10 cellular contexts compared by ENCODE assay signal in the genomic region with DNA sequence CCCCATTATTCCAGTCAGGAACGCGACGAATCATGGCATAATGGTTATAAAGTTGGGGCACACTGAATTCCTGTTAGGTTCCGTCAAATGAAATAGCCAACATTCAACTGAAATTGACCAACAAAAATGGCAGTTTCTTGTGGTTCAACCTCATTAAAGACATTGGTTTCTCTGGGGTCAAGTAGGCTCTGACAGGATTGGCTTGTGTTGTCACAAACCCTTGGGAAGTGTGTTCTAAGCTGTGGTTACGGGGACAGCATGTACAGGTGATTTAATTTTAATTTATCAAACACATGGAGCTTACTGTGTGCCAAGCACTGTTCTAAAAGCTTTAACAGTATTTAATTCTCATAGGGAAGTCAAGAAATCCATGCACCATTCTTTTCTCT. TPM values are rescaled to one million over a fixed set of nuclear protein-coding genes. Genes with fewer than 3 reads are reported as not detected.
DNase-seq lines count a peak whose midpoint lies in the region; ATAC-seq, FAIRE-seq and TF ChIP-seq lines count a peak whose summit lies in the region.
"Had no signal": no experiment of that assay in that cellular context is flagged by ENCODE, and none has a peak within 500 bp of the region (broad histone marks: within the 10 kb centered on the region; RNA-seq: fewer than 3 reads in every experiment).

No MANE protein-coding gene starts in this region.

- H3K27ac Mint-ChIP-seq in activated naive CD4-positive, alpha-beta T cell treated with anti-CD3 and anti-CD28 coated beads for 36 hours, result no peak overlapping the region
- no peak overlapping the region for H3K27ac Mint-ChIP-seq in activated naive CD8-positive, alpha-beta T cell treated with anti-CD3 and anti-CD28 coated beads, Interleukin-2, amount 10 ng/mL, durations not matched to agents 7 days and 5 days

- H3K27ac ChIP-seq in kidney (ENCODE audit: low read depth in 2 of 2, low read length in 2 of 2), result no peak overlapping the region
- no peak overlapping the region for H3K27ac ChIP-seq in thymus (ENCODE audit: low read depth)
- H3K27ac ChIP-seq in SJCRH30, result no peak overlapping the region

- DNase-seq in activated naive CD4-positive, alpha-beta T cell treated with anti-CD3 and anti-CD28 coated beads for 36 hours, result no peak
- DNase-seq in activated naive CD4-positive, alpha-beta T cell (lab: John Stamatoyannopoulos, UW), result no peak
- DNase-seq in activated naive CD8-positive, alpha-beta T cell treated with anti-CD3 and anti-CD28 coated beads, Interleukin-2, amount 10 ng/mL, durations not matched to agents 7 days and 5 days, result no peak
- DNase-seq in kidney, result no peak
- no peak for DNase-seq in activated effector memory CD4-positive, alpha-beta T cell treated with anti-CD3 and anti-CD28 coated beads, Interleukin-2, amount 50 U/mL, for 16 hours
- DNase-seq in middle frontal gyrus (ENCODE audit: extremely low spot score, low spot score), result no peak
- DNase-seq in SJCRH30, result no peak
- DNase-seq: DMS 273 treated with DMSO at 0.1 percent for 48 hours had no signal

- H3K27me3 Mint-ChIP-seq in activated naive CD4-positive, alpha-beta T cell treated with anti-CD3 and anti-CD28 coated beads for 36 hours (ENCODE audit: low read depth), result no peaks in the 10 kb centered on the region
- peaks cover 5% of the 10 kb centered on the region for H3K27me3 Mint-ChIP-seq in activated naive CD8-positive, alpha-beta T cell treated with anti-CD3 and anti-CD28 coated beads, Interleukin-2, amount 10 ng/mL, durations not matched to agents 7 days and 5 days

- TF ChIP-seq CTCF in kidney (IDR thresholded peaks at IDR 0.05; ENCODE audit: borderline replicate concordance, extremely low read depth, insufficient read depth), result no peak

- no peaks in the 10 kb centered on the region for H3K36me3 Mint-ChIP-seq in activated naive CD4-positive, alpha-beta T cell treated with anti-CD3 and anti-CD28 coated beads for 36 hours (ENCODE audit: low read depth)
- no peaks in the 10 kb centered on the region for H3K36me3 Mint-ChIP-seq in activated naive CD8-positive, alpha-beta T cell treated with anti-CD3 and anti-CD28 coated beads, Interleukin-2, amount 10 ng/mL, durations not matched to agents 7 days and 5 days

- no peaks in the 10 kb centered on the region for H3K4me1 ChIP-seq in kidney (ENCODE audit: control insufficient read depth in 1 of 2, insufficient read depth in 1 of 2, low read depth in 1 of 2, low read length in 2 of 2)
- no peaks in the 10 kb centered on the region for H3K4me1 ChIP-seq in thymus (ENCODE audit: control insufficient read depth, insufficient read depth, low read length)
- no peaks in the 10 kb centered on the region for H3K4me1 ChIP-seq in SJCRH30

- CTCF ChIA-PET in activated naive CD4-positive, alpha-beta T cell treated with anti-CD3 and anti-CD28 coated beads for 36 hours (lab: Charles Lee), result no interaction called here

- POLR2A ChIA-PET in activated naive CD8-positive, alpha-beta T cell treated with anti-CD3 and anti-CD28 coated beads, Interleukin-2, amount 10 ng/mL, durations not matched to agents 7 days and 5 days (lab: Charles Lee), result no interaction called here

- no peak for ATAC-seq in activated naive CD8-positive, alpha-beta T cell treated with anti-CD3 and anti-CD28 coated beads, Interleukin-2, amount 10 ng/mL, durations not matched to agents 7 days and 5 days (ENCODE audit: low read depth)

- H3K36me3 ChIP-seq in kidney (ENCODE audit: control insufficient read depth in 1 of 2, insufficient read depth in 2 of 2, low read length in 2 of 2), result no peaks in the 10 kb centered on the region
- no peaks in the 10 kb centered on the region for H3K36me3 ChIP-seq in thymus (ENCODE audit: control insufficient read depth, insufficient read depth)
- no peaks in the 10 kb centered on the region for H3K36me3 ChIP-seq in SJCRH30

- WGBS in thymus, result 55% methylated on average over 5 of the region's 5 CpGs

- peak overlapping the region; percentile 57 for H3K4me3 Mint-ChIP-seq in activated naive CD4-positive, alpha-beta T cell treated with anti-CD3 and anti-CD28 coated beads for 36 hours
- peak overlapping the region; percentile 63 for H3K4me3 Mint-ChIP-seq in activated naive CD8-positive, alpha-beta T cell treated with anti-CD3 and anti-CD28 coated beads, Interleukin-2, amount 10 ng/mL, durations not matched to agents 7 days and 5 days

- H3K9ac ChIP-seq in kidney (ENCODE audit: low read length in 2 of 2), result no peak overlapping the region

- H3K4me3 ChIP-seq in kidney (ENCODE audit: low read length in 2 of 2), result peak overlapping the region; percentile 42 to 53
- peak overlapping the region; percentile 50 for H3K4me3 ChIP-seq in thymus (ENCODE audit: low read length)
- H3K4me3 ChIP-seq in SJCRH30, result no peak overlapping the region

- no peak for FAIRE-seq in kidney (lab: Jason Lieb, UNC)
- FAIRE-seq: TTC549 had no signal

- H3K9me3 ChIP-seq in kidney (ENCODE audit: control insufficient read depth in 1 of 2, low read length in 2 of 2) (no peaks in the 10 kb centered on the region), thymus (ENCODE audit: control insufficient read depth) (no peaks in the 10 kb centered on the region), SJCRH30 (replicated peaks) (no peaks in the 10 kb centered on the region)

- intact Hi-C loops in activated naive CD4-positive, alpha-beta T cell treated with anti-CD3 and anti-CD28 coated beads for 36 hours (cut with micrococcal nuclease), result no loop called here
- intact Hi-C loops in kidney (cut with DNase I), result no loop called here

- no peaks in the 10 kb centered on the region for H3K27me3 ChIP-seq in thymus (ENCODE audit: control insufficient read depth, insufficient read depth)
- no peaks in the 10 kb centered on the region for H3K27me3 ChIP-seq in SJCRH30

- no peaks in the 10 kb centered on the region for H3K9me3 Mint-ChIP-seq in activated naive CD4-positive, alpha-beta T cell treated with anti-CD3 and anti-CD28 coated beads for 36 hours
- no peaks in the 10 kb centered on the region for H3K9me3 Mint-ChIP-seq in activated naive CD8-positive, alpha-beta T cell treated with anti-CD3 and anti-CD28 coated beads, Interleukin-2, amount 10 ng/mL, durations not matched to agents 7 days and 5 days

- no peaks in the 10 kb centered on the region for H3K4me1 Mint-ChIP-seq in activated naive CD4-positive, alpha-beta T cell treated with anti-CD3 and anti-CD28 coated beads for 36 hours (ENCODE audit: low read depth)
- no peaks in the 10 kb centered on the region for H3K4me1 Mint-ChIP-seq in activated naive CD8-positive, alpha-beta T cell treated with anti-CD3 and anti-CD28 coated beads, Interleukin-2, amount 10 ng/mL, durations not matched to agents 7 days and 5 days

RNA-seq across cellular contexts. Expression of a gene that starts 0.8 kb away (rescaled TPM):
- total RNA-seq in activated naive CD4-positive, alpha-beta T cell treated with anti-CD3 and anti-CD28 coated beads for 36 hours, result not detected
- total RNA-seq in activated naive CD8-positive, alpha-beta T cell treated with anti-CD3 and anti-CD28 coated beads, Interleukin-2, amount 10 ng/mL, durations not matched to agents 7 days and 5 days, result under 1 TPM in 1 of 2 experiments, not detected in 1; 0.08 TPM
- total RNA-seq in kidney, result 1.3 TPM
- polyA plus RNA-seq in kidney (ENCODE audit: insufficient read depth, low read depth, low replicate concordance) (0.73 TPM), thymus (0.50 TPM)
- not detected in 2 replicates for total RNA-seq in SJCRH30 (2014; rRNA removed; shearing (Covaris generic))
